8 cellular contexts compared by ENCODE assay signal in the genomic region with DNA sequence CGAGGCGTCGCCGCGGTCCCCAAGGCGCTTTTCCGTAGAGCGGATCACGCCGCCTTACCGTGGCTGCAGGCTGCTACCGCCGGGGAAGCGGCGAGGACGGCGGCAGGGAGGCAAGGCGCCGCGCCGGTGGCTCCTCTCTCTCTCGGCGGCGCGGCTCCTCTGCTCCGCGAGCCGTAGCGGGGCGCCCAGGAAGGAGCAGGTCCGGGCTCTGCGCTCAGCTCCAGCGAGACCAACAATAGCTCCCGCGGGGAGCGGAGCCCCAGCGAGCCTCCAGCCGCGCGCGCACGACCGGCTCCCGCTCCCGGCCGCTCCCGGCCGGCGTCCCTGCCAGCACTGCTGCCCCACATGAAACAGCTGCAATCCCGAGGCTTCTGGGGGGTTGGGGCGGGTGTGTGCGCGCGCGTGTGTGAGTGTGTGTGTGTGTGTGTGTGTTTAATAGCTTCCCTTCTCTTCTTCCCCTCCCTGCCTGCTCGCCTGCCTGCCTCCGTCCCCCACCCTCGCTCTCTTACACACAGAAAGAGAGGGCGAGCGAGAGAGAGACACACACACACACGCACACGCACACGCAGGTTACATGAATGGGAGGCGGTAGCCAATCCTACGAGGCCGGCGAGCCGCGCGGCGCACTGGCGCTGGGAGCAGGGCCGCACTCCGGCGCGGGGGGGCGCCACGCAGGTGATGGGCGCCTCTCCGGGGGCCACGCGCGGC. TPM values are rescaled to one million over a fixed set of nuclear protein-coding genes. Genes with fewer than 3 reads are reported as not detected.
DNase-seq lines count a peak whose midpoint lies in the region; ATAC-seq, FAIRE-seq and TF ChIP-seq lines count a peak whose summit lies in the region.

A gene (minus strand): TSS at position 580 of the 708 bp plus-strand sequence. CDS start 371,086 bp downstream, outside the sequence.

- DNase-seq in GM12892 (ENCODE audit: insufficient read length) (peak; percentile 37), globus pallidus (ENCODE audit: low spot score) (peak; percentile 66), neural progenitor cell (ENCODE audit: low spot score) (peak; percentile 83)
- DNase-seq in activated CD8-positive, alpha-beta T cell treated with anti-CD3 and anti-CD28 coated beads for 36 hours, result peak; percentile 4
- no peak for DNase-seq in effector CD4-positive, alpha-beta T cell

- H3K27ac ChIP-seq in ACC112 (ENCODE audit: low read depth, low read length), result no peak within 1 kb of the TSS
- no peak within 1 kb of the TSS for H3K27ac ChIP-seq in neural progenitor cell

- H2AFZ ChIP-seq in ACC112 (ENCODE audit: low read length, unreplicated experiment) (peak within 1 kb of the TSS; percentile 13), neural progenitor cell (replicated peaks) (peak within 1 kb of the TSS; percentile 100)

- peak; percentile 24 for ATAC-seq in activated CD8-positive, alpha-beta T cell treated with anti-CD3 and anti-CD28 coated beads for 36 hours
- ATAC-seq in GM19395 (IDR thresholded peaks at IDR 0.05; ENCODE audit: unreplicated experiment), result no peak

- H3K27me3 ChIP-seq in ACC112 (ENCODE audit: insufficient read depth, low read length) (peaks cover 76% of the 10 kb centered on the region), neural progenitor cell (peaks cover 79% of the 10 kb centered on the region)

- no peaks in the 10 kb centered on the region for H3K9me3 ChIP-seq in neural progenitor cell (ENCODE audit: low read depth)

- H3K4me3 ChIP-seq in ACC112 (ENCODE audit: low read depth, low read length), result peak within 1 kb of the TSS; percentile 70
- H3K4me3 ChIP-seq in neural progenitor cell, result peak within 1 kb of the TSS; percentile 78

- no peaks in the 10 kb centered on the region for H3K4me1 ChIP-seq in ACC112 (ENCODE audit: control insufficient read depth, insufficient read depth, low read length, unreplicated experiment)
- peaks cover 33% of the 10 kb centered on the region for H3K4me1 ChIP-seq in neural progenitor cell

- H3K27me3 Mint-ChIP-seq in activated CD8-positive, alpha-beta T cell treated with anti-CD3 and anti-CD28 coated beads for 36 hours, result peaks cover 64% of the 10 kb centered on the region
- peaks cover 4% of the 10 kb centered on the region for H3K27me3 Mint-ChIP-seq in neural progenitor cell (ENCODE audit: insufficient read depth, low read depth)

- no peaks in the 10 kb centered on the region for H3K9me3 Mint-ChIP-seq in activated CD8-positive, alpha-beta T cell treated with anti-CD3 and anti-CD28 coated beads for 36 hours
- H3K9me3 Mint-ChIP-seq in neural progenitor cell, result no peaks in the 10 kb centered on the region

- peaks cover 4% of the 10 kb centered on the region for H3K36me3 Mint-ChIP-seq in activated CD8-positive, alpha-beta T cell treated with anti-CD3 and anti-CD28 coated beads for 36 hours (ENCODE audit: low read depth)
- no peaks in the 10 kb centered on the region for H3K36me3 Mint-ChIP-seq in neural progenitor cell

- H3K9ac ChIP-seq in neural progenitor cell, result peak within 1 kb of the TSS; percentile 37

- H3K4me3 Mint-ChIP-seq in activated CD8-positive, alpha-beta T cell treated with anti-CD3 and anti-CD28 coated beads for 36 hours, result no peak within 1 kb of the TSS
- peak within 1 kb of the TSS; percentile 95 for H3K4me3 Mint-ChIP-seq in neural progenitor cell

- H3K4me2 ChIP-seq in neural progenitor cell, result peak within 1 kb of the TSS; percentile 95

- H3K79me2 ChIP-seq in ACC112 (ENCODE audit: control insufficient read depth, insufficient read depth, low read length, unreplicated experiment) (no peaks in the 10 kb centered on the region), neural progenitor cell (ENCODE audit: low read depth) (no peaks in the 10 kb centered on the region)

- POLR2A ChIA-PET in activated CD8-positive, alpha-beta T cell treated with anti-CD3 and anti-CD28 coated beads for 36 hours (lab: Charles Lee), result no interaction called here

- H3K36me3 ChIP-seq in ACC112 (ENCODE audit: insufficient read depth, low read length) (no peaks in the 10 kb centered on the region), neural progenitor cell (no peaks in the 10 kb centered on the region)

- peaks cover 10% of the 10 kb centered on the region for H3K4me1 Mint-ChIP-seq in activated CD8-positive, alpha-beta T cell treated with anti-CD3 and anti-CD28 coated beads for 36 hours (ENCODE audit: low read depth)
- peaks cover 42% of the 10 kb centered on the region for H3K4me1 Mint-ChIP-seq in neural progenitor cell

- FAIRE-seq in GM12892 (lab: Jason Lieb, UNC), result peak; percentile 14

- H4K20me1 ChIP-seq in neural progenitor cell (ENCODE audit: low read depth), result peaks cover 38% of the 10 kb centered on the region

- intact Hi-C loops in activated CD8-positive, alpha-beta T cell treated with anti-CD3 and anti-CD28 coated beads for 36 hours (cut with micrococcal nuclease), result no loop called here

- CTCF ChIA-PET in activated CD8-positive, alpha-beta T cell treated with anti-CD3 and anti-CD28 coated beads for 36 hours (lab: Charles Lee), result interaction anchor here (1.0 kb wide), 1 partner anchor 16 kb away, joined by 3 read pairs; no protein-coding TSS in a partner anchor

- no peak for TF ChIP-seq POLR2A in GM12892 (IDR thresholded peaks at IDR 0.05; ENCODE audit: low read depth, low read length)

- peaks cover 27% of the 10 kb centered on the region for H3F3A ChIP-seq in neural progenitor cell (ENCODE audit: low read depth)

- TF ChIP-seq CTCF in LNCAP (IDR thresholded peaks at IDR 0.05) (peak; percentile 48), neural progenitor cell (IDR thresholded peaks at IDR 0.05) (peak; percentile 55)
- no peak for TF ChIP-seq CTCF in activated CD8-positive, alpha-beta T cell treated with anti-CD3 and anti-CD28 coated beads for 36 hours (IDR thresholded peaks at IDR 0.05)

- no peak within 1 kb of the TSS for H3K27ac Mint-ChIP-seq in activated CD8-positive, alpha-beta T cell treated with anti-CD3 and anti-CD28 coated beads for 36 hours
- peak within 1 kb of the TSS; percentile 83 for H3K27ac Mint-ChIP-seq in neural progenitor cell

RNA-seq across cellular contexts. Expression of the gene that starts here (rescaled TPM):
- polyA plus RNA-seq in GM12892 (2012; ENCODE audit: missing spikeins), result not detected
- not detected for total RNA-seq in activated CD8-positive, alpha-beta T cell treated with anti-CD3 and anti-CD28 coated beads for 36 hours
- total RNA-seq in neural progenitor cell (ENCODE audit: low replicate concordance), result 5.1 and 16.6 TPM in 2 replicates

Comparison
In these comparisons a context has a peak if more than half of its experiments do, and no peak if none do; other contexts are left out.
1. Peak in DNase-seq and ATAC-seq in activated CD8-positive, alpha-beta T cell treated with anti-CD3 and anti-CD28 coated beads for 36 hours; RNA of the gene not detected or under 1 TPM.